In genomic region chr9:37419204-37419603, GRCh38 we compare ENCODE assay signal across 20 cellular contexts.
"Had no signal": no experiment of that assay in that cellular context is flagged by ENCODE, and none has a peak within 500 bp of the region (broad histone marks: within the 10 kb centered on the region; RNA-seq: fewer than 3 reads in every experiment).

No MANE protein-coding gene starts in this region.

- ATAC-seq: activated CD4-positive, alpha-beta T cell treated with anti-CD3 and anti-CD28 coated beads for 36 hours; PC-3; T-cell had no signal

- H3K36me3 Mint-ChIP-seq: activated naive CD8-positive, alpha-beta T cell treated with anti-CD3 and anti-CD28 coated beads, Interleukin-2, amount 10 ng/mL, durations not matched to agents 7 days and 5 days; T-cell had no signal

- H3K27ac Mint-ChIP-seq: activated CD4-positive, alpha-beta memory T cell treated with anti-CD3 and anti-CD28 coated beads, Interleukin-2, amount 10 ng/mL, durations not matched to agents 7 days and 5 days; activated CD4-positive, alpha-beta T cell treated with anti-CD3 and anti-CD28 coated beads for 36 hours; activated naive CD8-positive, alpha-beta T cell treated with anti-CD3 and anti-CD28 coated beads, Interleukin-2, amount 10 ng/mL, durations not matched to agents 7 days and 5 days; T-cell had no signal

- H3K4me3 Mint-ChIP-seq: activated CD4-positive, alpha-beta memory T cell treated with anti-CD3 and anti-CD28 coated beads, Interleukin-2, amount 10 ng/mL, durations not matched to agents 7 days and 5 days; activated CD4-positive, alpha-beta T cell treated with anti-CD3 and anti-CD28 coated beads for 36 hours; activated naive CD8-positive, alpha-beta T cell treated with anti-CD3 and anti-CD28 coated beads, Interleukin-2, amount 10 ng/mL, durations not matched to agents 7 days and 5 days; T-cell had no signal

- H3K27me3 Mint-ChIP-seq: activated CD4-positive, alpha-beta T cell treated with anti-CD3 and anti-CD28 coated beads for 36 hours; T-cell had no signal

- H3K9me3 Mint-ChIP-seq: activated CD4-positive, alpha-beta memory T cell treated with anti-CD3 and anti-CD28 coated beads, Interleukin-2, amount 10 ng/mL, durations not matched to agents 7 days and 5 days; activated naive CD8-positive, alpha-beta T cell treated with anti-CD3 and anti-CD28 coated beads, Interleukin-2, amount 10 ng/mL, durations not matched to agents 7 days and 5 days; T-cell had no signal

- DNase-seq: activated CD4-positive, alpha-beta memory T cell treated with anti-CD3 and anti-CD28 coated beads, Interleukin-2, amount 10 ng/mL, durations not matched to agents 7 days and 5 days; activated CD4-positive, alpha-beta T cell treated with anti-CD3 and anti-CD28 coated beads for 36 hours; activated CD4-positive, alpha-beta T cell treated with anti-CD3 and anti-CD28 coated beads, Interleukin-2, amount 50 U/mL, for 1 hour; activated naive CD4-positive, alpha-beta T cell treated with anti-CD3 and anti-CD28 coated beads, Interleukin-2, amount 50 U/mL, for 16 hours; activated naive CD8-positive, alpha-beta T cell treated with anti-CD3 and anti-CD28 coated beads, Interleukin-2, amount 10 ng/mL, durations not matched to agents 7 days and 5 days; activated T-cell treated with anti-CD3 and anti-CD28 coated beads for 4 hours; adrenal gland; anterior cingulate cortex; caudate nucleus; MM.1S; NCI-H1105; NCI-H1436; NCI-H1694 treated with DMSO at 0.1 percent for 48 hours; NCI-H2029 treated with DMSO at 0.1 percent for 48 hours; NCI-H510A treated with DMSO at 0.1 percent for 48 hours; NCI-H69; NK-92 treated with Interleukin-12 subunit alpha and Interleukin-12 subunit beta, amount 100 ng/mL, for 24 hours; PC-3; SIG-M5; T-cell had no signal
